In genomic region chr1:98086156-98086555, GRCh38 we compare ENCODE assay signal across 20 cellular contexts.
DNase-seq lines count a peak whose midpoint lies in the region; ATAC-seq and TF ChIP-seq lines count a peak whose summit lies in the region.
"Had no signal": no experiment of that assay in that cellular context is flagged by ENCODE, and none has a peak within 500 bp of the region (broad histone marks: within the 10 kb centered on the region; RNA-seq: fewer than 3 reads in every experiment).

No MANE protein-coding gene starts in this region.

- H3K4me3 Mint-ChIP-seq in HFFc6: 0 out of 2 replicates have a peak overlapping the region, but pooled peaks have one; percentile 14
- H3K4me3 Mint-ChIP-seq in activated T-cell treated with anti-CD3 and anti-CD28 coated beads, Interleukin-2, amount 50 U/mL, for 72 hours: no peak overlapping the region
- H3K4me3 Mint-ChIP-seq: activated B cell treated with CpG ODN at 0.5 μM for 24 hours; activated naive CD4-positive, alpha-beta T cell treated with anti-CD3 and anti-CD28 coated beads, Interleukin-2, amount 50 U/mL, for 24 hours; central memory CD8-positive, alpha-beta T cell; nephron; stimulated activated effector memory CD8-positive, alpha-beta T cell treated with anti-CD3 and anti-CD28 coated beads, Interleukin-12 subunit alpha, Interleukin-12 subunit beta, amount 100 ng/mL, for 72 hours; type B pancreatic cell had no signal

- TF ChIP-seq CTCF in HFFc6 (IDR thresholded peaks at IDR 0.05) (no peak), left ventricle myocardium inferior (IDR thresholded peaks at IDR 0.05; ENCODE audit: borderline replicate concordance) (no peak)

- H3K4me3 ChIP-seq in left ventricle myocardium inferior: no peak overlapping the region
- H3K4me3 ChIP-seq: right atrium auricular region had no signal

- peaks cover 15% of the 10 kb centered on the region for H3K36me3 Mint-ChIP-seq in HFFc6 (ENCODE audit: low read depth)
- no peaks in the 10 kb centered on the region for H3K36me3 Mint-ChIP-seq in activated T-cell treated with anti-CD3 and anti-CD28 coated beads, Interleukin-2, amount 50 U/mL, for 72 hours (ENCODE audit: insufficient read depth in 2 of 2)
- H3K36me3 Mint-ChIP-seq: activated naive CD4-positive, alpha-beta T cell treated with anti-CD3 and anti-CD28 coated beads, Interleukin-2, amount 50 U/mL, for 24 hours; stimulated activated effector memory CD8-positive, alpha-beta T cell treated with anti-CD3 and anti-CD28 coated beads, Interleukin-12 subunit alpha, Interleukin-12 subunit beta, amount 100 ng/mL, for 72 hours; type B pancreatic cell had no signal

- H3K27ac ChIP-seq in left ventricle myocardium inferior (replicated peaks): no peak overlapping the region
- H3K27ac ChIP-seq: right atrium auricular region had no signal

- ATAC-seq in GM21576 (IDR thresholded peaks at IDR 0.05; ENCODE audit: unreplicated experiment): no peak
- no peak for ATAC-seq in activated T-cell treated with anti-CD3 and anti-CD28 coated beads, Interleukin-2, amount 50 U/mL, for 72 hours (replicated peaks in 1 of 2)
- ATAC-seq: stimulated activated effector memory CD8-positive, alpha-beta T cell treated with anti-CD3 and anti-CD28 coated beads, Interleukin-12 subunit alpha, Interleukin-12 subunit beta, amount 100 ng/mL, for 72 hours had no signal

- no peaks in the 10 kb centered on the region for H3K9me3 Mint-ChIP-seq in HFFc6
- no peaks in the 10 kb centered on the region for H3K9me3 Mint-ChIP-seq in activated T-cell treated with anti-CD3 and anti-CD28 coated beads, Interleukin-2, amount 50 U/mL, for 72 hours
- H3K9me3 Mint-ChIP-seq: activated B cell treated with CpG ODN at 0.5 μM for 24 hours; activated naive CD4-positive, alpha-beta T cell treated with anti-CD3 and anti-CD28 coated beads, Interleukin-2, amount 50 U/mL, for 24 hours; central memory CD8-positive, alpha-beta T cell; nephron; stimulated activated effector memory CD8-positive, alpha-beta T cell treated with anti-CD3 and anti-CD28 coated beads, Interleukin-12 subunit alpha, Interleukin-12 subunit beta, amount 100 ng/mL, for 72 hours had no signal

- H3K4me1 ChIP-seq in left ventricle myocardium inferior: no peaks in the 10 kb centered on the region
- H3K4me1 ChIP-seq: right atrium auricular region had no signal

- H3K27me3 ChIP-seq in left ventricle myocardium inferior (ENCODE audit: low read depth): no peaks in the 10 kb centered on the region
- H3K27me3 ChIP-seq: right atrium auricular region had no signal

- H3K36me3 ChIP-seq in left ventricle myocardium inferior: no peaks in the 10 kb centered on the region
- H3K36me3 ChIP-seq: right atrium auricular region had no signal

- intact Hi-C loops in left ventricle myocardium inferior (cut with micrococcal nuclease): no loop called here

- H3K27ac Mint-ChIP-seq in HFFc6: peak overlapping the region; percentile 95
- H3K27ac Mint-ChIP-seq in activated T-cell treated with anti-CD3 and anti-CD28 coated beads, Interleukin-2, amount 50 U/mL, for 72 hours: no peak overlapping the region
- H3K27ac Mint-ChIP-seq: activated B cell treated with CpG ODN at 0.5 μM for 24 hours; activated naive CD4-positive, alpha-beta T cell treated with anti-CD3 and anti-CD28 coated beads, Interleukin-2, amount 50 U/mL, for 24 hours; nephron; stimulated activated effector memory CD8-positive, alpha-beta T cell treated with anti-CD3 and anti-CD28 coated beads, Interleukin-12 subunit alpha, Interleukin-12 subunit beta, amount 100 ng/mL, for 72 hours had no signal

- no peaks in the 10 kb centered on the region; the same call in 1 of the 2 replicates for H3K27me3 Mint-ChIP-seq in HFFc6 (ENCODE audit: insufficient read depth)
- no peaks in the 10 kb centered on the region for H3K27me3 Mint-ChIP-seq in activated T-cell treated with anti-CD3 and anti-CD28 coated beads, Interleukin-2, amount 50 U/mL, for 72 hours (ENCODE audit: low read depth)
- H3K27me3 Mint-ChIP-seq: activated B cell treated with CpG ODN at 0.5 μM for 24 hours; central memory CD8-positive, alpha-beta T cell; type B pancreatic cell had no signal

- no peaks in the 10 kb centered on the region for H3K9me3 ChIP-seq in left ventricle myocardium inferior (replicated peaks)
- H3K9me3 ChIP-seq: right atrium auricular region had no signal

- DNase-seq in A172 (ENCODE audit: low spot score) (peak; percentile 89), HFFc6 (peak; percentile 80), amniotic stem cell (lab: John Stamatoyannopoulos, UW) (peak; percentile 6), glomerular visceral epithelial cell (ENCODE audit: extremely low spot score) (peak; percentile 93), left ventricle myocardium inferior (no peak), NCI-H187 treated with DMSO at 0.1 percent for 48 hours (lab: John Stamatoyannopoulos, UW) (no peak)
- DNase-seq in activated T-cell treated with anti-CD3 and anti-CD28 coated beads, Interleukin-2, amount 50 U/mL, for 72 hours: no peak
- DNase-seq: activated B cell treated with CpG ODN at 0.5 μM for 24 hours; activated CD8-positive, alpha-beta memory T cell treated with anti-CD3 and anti-CD28 coated beads, Interleukin-2, amount 50 U/mL, for 4 hours; erythroblast; hypothalamus; KG1; NCI-H1417 had no signal

- H3K4me1 Mint-ChIP-seq in HFFc6 (ENCODE audit: low read depth): peaks cover 71% of the 10 kb centered on the region
- no peaks in the 10 kb centered on the region for H3K4me1 Mint-ChIP-seq in activated T-cell treated with anti-CD3 and anti-CD28 coated beads, Interleukin-2, amount 50 U/mL, for 72 hours (ENCODE audit: low read depth)
- H3K4me1 Mint-ChIP-seq: activated B cell treated with CpG ODN at 0.5 μM for 24 hours; activated naive CD4-positive, alpha-beta T cell treated with anti-CD3 and anti-CD28 coated beads, Interleukin-2, amount 50 U/mL, for 24 hours; central memory CD8-positive, alpha-beta T cell; nephron; stimulated activated effector memory CD8-positive, alpha-beta T cell treated with anti-CD3 and anti-CD28 coated beads, Interleukin-12 subunit alpha, Interleukin-12 subunit beta, amount 100 ng/mL, for 72 hours had no signal

Comparison
In these comparisons a context has a peak if more than half of its experiments do, and no peak if none do; other contexts are left out.
1. DNase-seq: peak in A172 (single experiment), HFFc6 (single experiment), amniotic stem cell (single experiment) and glomerular visceral epithelial cell (single experiment); none in left ventricle myocardium inferior (single experiment), NCI-H187 treated with DMSO at 0.1 percent for 48 hours (single experiment) and activated T-cell treated with anti-CD3 and anti-CD28 coated beads, Interleukin-2, amount 50 U/mL, for 72 hours (0 of 2).